In the genomic region with DNA sequence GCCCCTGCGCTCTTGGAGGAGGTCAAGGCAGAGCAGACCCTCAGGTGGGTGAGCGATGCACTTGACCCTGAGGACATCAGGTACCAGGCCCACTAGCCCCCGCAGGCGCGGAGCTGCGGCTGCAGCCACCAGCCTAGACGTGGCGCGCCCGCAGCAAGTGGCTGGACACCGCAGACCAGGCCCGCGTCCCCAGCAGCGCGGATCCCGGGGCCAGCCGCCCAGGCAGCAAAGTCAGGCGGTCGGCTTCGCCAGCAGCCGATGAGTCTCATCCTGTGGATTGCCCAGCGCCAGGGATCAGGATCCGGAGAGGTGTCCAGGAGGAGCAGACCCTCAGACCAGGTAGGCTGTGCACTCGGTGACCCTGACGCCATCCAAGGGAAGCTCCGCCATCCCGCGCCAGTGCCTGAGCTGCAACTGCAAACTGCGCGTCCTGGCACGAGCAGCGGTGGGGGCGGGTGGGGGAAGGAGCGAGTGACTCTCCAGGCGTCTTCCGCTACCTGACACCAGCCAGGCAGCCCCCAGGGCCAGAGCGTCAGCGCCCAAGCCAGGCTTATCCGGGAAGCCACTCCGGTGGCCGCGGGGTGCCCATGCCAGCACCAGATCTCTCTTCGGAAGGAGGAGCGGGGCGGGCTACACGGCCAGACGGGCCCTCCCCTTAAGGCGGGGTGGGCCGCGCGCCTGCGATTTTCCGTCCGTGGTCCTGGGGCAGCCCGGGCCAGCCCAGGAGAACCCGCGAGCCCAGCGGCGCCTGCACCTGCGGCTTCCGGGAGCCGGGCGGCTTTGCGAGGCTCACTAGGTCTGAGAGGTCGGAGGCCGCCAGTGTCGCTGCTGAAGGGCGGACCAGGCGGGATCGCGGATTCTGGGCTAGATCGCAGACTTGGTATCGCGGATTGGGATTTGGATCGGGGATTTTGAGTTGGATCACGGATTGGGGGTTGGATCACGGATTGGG, we compare ENCODE assay signal across 12 cellular contexts. TPM values are rescaled to one million over a fixed set of nuclear protein-coding genes. Genes with fewer than 3 reads are reported as not detected.
DNase-seq lines count a peak whose midpoint lies in the region; ATAC-seq and TF ChIP-seq lines count a peak whose summit lies in the region.
"Not testable (repeated sequence)": the region's sequence is repeated elsewhere in the genome, so short reads cannot be mapped to it uniquely, and the experiment has no call there.
"Had no signal": no experiment of that assay in that cellular context is flagged by ENCODE, and none has a peak within 500 bp of the region (broad histone marks: within the 10 kb centered on the region; RNA-seq: fewer than 3 reads in every experiment).

No MANE protein-coding gene starts in this region.

- CTCF ChIA-PET in CD8-positive, alpha-beta T cell (lab: Charles Lee): not testable (repeated sequence)

- H3K4me3 ChIP-seq in CD8-positive, alpha-beta T cell (ENCODE audit: low read depth, low read length): peak overlapping the region; percentile 48
- H3K4me3 ChIP-seq in choroid plexus epithelial cell (ENCODE audit: low read depth, low read length): peak overlapping the region; percentile 14

- intact Hi-C loops in CD8-positive, alpha-beta T cell (cut with DNase I, micrococcal nuclease); activated T-helper 2 cell treated with anti-CD3 and anti-CD28 coated beads, Interferon-gamma antibody, Interleukin-2, Interleukin-4, amounts not matched to agents 10 μg/mL and 5 μg/mL and 100 μg/mL, durations not matched to agents 14 hours and 24 hours and 36 hours (cut with micrococcal nuclease): not testable (repeated sequence)

- H3K27me3 Mint-ChIP-seq in CD8-positive, alpha-beta T cell (ENCODE audit: low read depth): peaks cover 11% of the 10 kb centered on the region
- peaks cover 21% of the 10 kb centered on the region for H3K27me3 Mint-ChIP-seq in activated T-helper 2 cell treated with anti-CD3 and anti-CD28 coated beads, Interferon-gamma antibody, Interleukin-2, Interleukin-4, amounts not matched to agents 10 μg/mL and 5 μg/mL and 100 μg/mL, durations not matched to agents 14 hours and 24 hours and 36 hours (ENCODE audit: low read depth)
- peaks cover 1 to 10% (median 3%) of the 10 kb centered on the region in 3 donors for H3K27me3 Mint-ChIP-seq in immature natural killer cell (ENCODE audit: low read depth in 3 of 3)

- H3K4me1 Mint-ChIP-seq in CD8-positive, alpha-beta T cell (ENCODE audit: low read depth); activated T-helper 2 cell treated with anti-CD3 and anti-CD28 coated beads, Interferon-gamma antibody, Interleukin-2, Interleukin-4, amounts not matched to agents 10 μg/mL and 5 μg/mL and 100 μg/mL, durations not matched to agents 14 hours and 24 hours and 36 hours (ENCODE audit: low read depth); immature natural killer cell; stimulated activated effector memory CD8-positive, alpha-beta T cell treated with anti-CD3 and anti-CD28 coated beads, Interleukin-12 subunit alpha, Interleukin-12 subunit beta, amount 100 ng/mL, for 72 hours: not testable (repeated sequence)

- TF ChIP-seq CTCF in CD8-positive, alpha-beta T cell (IDR thresholded peaks at IDR 0.05); choroid plexus epithelial cell (conservative IDR thresholded peaks at IDR 0.05; ENCODE audit: low read depth, low read length): not testable (repeated sequence)

- peak; percentile 15 to 81 (median 37) for DNase-seq in CD8-positive, alpha-beta T cell
- peak; percentile 71 for DNase-seq in activated CD4-positive, alpha-beta T cell treated with anti-CD3 and anti-CD28 coated beads for 48 hours
- DNase-seq in activated T-helper 2 cell treated with anti-CD3 and anti-CD28 coated beads, Interferon-gamma antibody, Interleukin-2, Interleukin-4, amounts not matched to agents 10 μg/mL and 5 μg/mL and 100 μg/mL, durations not matched to agents 14 hours and 24 hours and 36 hours (ENCODE audit: low spot score): peak; percentile 65
- DNase-seq in choroid plexus epithelial cell (ENCODE audit: low read depth): not testable (repeated sequence)
- DNase-seq in immature natural killer cell: peak; percentile 10 to 32 (median 28)
- DNase-seq in stimulated activated CD4-positive, alpha-beta T cell treated with anti-CD3 and anti-CD28 coated beads, Interleukin-12 subunit alpha, Interleukin-12 subunit beta, amount 100 ng/mL, for 24 hours (ENCODE audit: low read depth in 2 of 2): peak; percentile 11 to 44
- peak in 1 of 2 donors; percentile 18 for DNase-seq in stimulated activated effector memory CD8-positive, alpha-beta T cell treated with anti-CD3 and anti-CD28 coated beads, Interleukin-12 subunit alpha, Interleukin-12 subunit beta, amount 100 ng/mL, for 72 hours (ENCODE audit: low spot score in 2 of 2)

- H3K4me3 Mint-ChIP-seq in CD8-positive, alpha-beta T cell: peak overlapping the region; percentile 81
- H3K4me3 Mint-ChIP-seq in activated T-helper 2 cell treated with anti-CD3 and anti-CD28 coated beads, Interferon-gamma antibody, Interleukin-2, Interleukin-4, amounts not matched to agents 10 μg/mL and 5 μg/mL and 100 μg/mL, durations not matched to agents 14 hours and 24 hours and 36 hours (ENCODE audit: low read depth): peak overlapping the region; percentile 92
- H3K4me3 Mint-ChIP-seq in immature natural killer cell: peak overlapping the region in 4 of 5 donors; percentile 17 to 72 (median 48)
- H3K4me3 Mint-ChIP-seq in stimulated activated effector memory CD8-positive, alpha-beta T cell treated with anti-CD3 and anti-CD28 coated beads, Interleukin-12 subunit alpha, Interleukin-12 subunit beta, amount 100 ng/mL, for 72 hours: peak overlapping the region; percentile 64

- H3K27ac Mint-ChIP-seq in CD8-positive, alpha-beta T cell: peak overlapping the region; percentile 84
- H3K27ac Mint-ChIP-seq in activated T-helper 2 cell treated with anti-CD3 and anti-CD28 coated beads, Interferon-gamma antibody, Interleukin-2, Interleukin-4, amounts not matched to agents 10 μg/mL and 5 μg/mL and 100 μg/mL, durations not matched to agents 14 hours and 24 hours and 36 hours: peak overlapping the region; percentile 96
- not testable (repeated sequence) for H3K27ac Mint-ChIP-seq in immature natural killer cell
- H3K27ac Mint-ChIP-seq in stimulated activated effector memory CD8-positive, alpha-beta T cell treated with anti-CD3 and anti-CD28 coated beads, Interleukin-12 subunit alpha, Interleukin-12 subunit beta, amount 100 ng/mL, for 72 hours: peak overlapping the region; percentile 88

- H3K36me3 ChIP-seq in CD8-positive, alpha-beta T cell (ENCODE audit: insufficient read depth, low read length): not testable (repeated sequence)

- not testable (repeated sequence) for H3K4me1 ChIP-seq in CD8-positive, alpha-beta T cell (ENCODE audit: insufficient read depth, low read length)

- not testable (repeated sequence) for H3K9me3 ChIP-seq in CD8-positive, alpha-beta T cell (ENCODE audit: low read length)

- ATAC-seq in CD8-positive, alpha-beta T cell: peak; percentile 90
- ATAC-seq in HG03045 (IDR thresholded peaks at IDR 0.05; ENCODE audit: unreplicated experiment): peak; percentile 73
- ATAC-seq in stimulated activated effector memory CD8-positive, alpha-beta T cell treated with anti-CD3 and anti-CD28 coated beads, Interleukin-12 subunit alpha, Interleukin-12 subunit beta, amount 100 ng/mL, for 72 hours: peak; percentile 94

- not testable (repeated sequence) for H3K9me3 Mint-ChIP-seq in CD8-positive, alpha-beta T cell; activated T-helper 2 cell treated with anti-CD3 and anti-CD28 coated beads, Interferon-gamma antibody, Interleukin-2, Interleukin-4, amounts not matched to agents 10 μg/mL and 5 μg/mL and 100 μg/mL, durations not matched to agents 14 hours and 24 hours and 36 hours; immature natural killer cell; stimulated activated effector memory CD8-positive, alpha-beta T cell treated with anti-CD3 and anti-CD28 coated beads, Interleukin-12 subunit alpha, Interleukin-12 subunit beta, amount 100 ng/mL, for 72 hours

- H3K27ac ChIP-seq in CD8-positive, alpha-beta T cell (ENCODE audit: low read depth, low read length): peak overlapping the region; percentile 37

- H3K27me3 ChIP-seq in CD8-positive, alpha-beta T cell (ENCODE audit: insufficient read depth, low read length): not testable (repeated sequence)

- H3K36me3 Mint-ChIP-seq in CD8-positive, alpha-beta T cell; activated T-helper 2 cell treated with anti-CD3 and anti-CD28 coated beads, Interferon-gamma antibody, Interleukin-2, Interleukin-4, amounts not matched to agents 10 μg/mL and 5 μg/mL and 100 μg/mL, durations not matched to agents 14 hours and 24 hours and 36 hours (ENCODE audit: low read depth); immature natural killer cell; stimulated activated effector memory CD8-positive, alpha-beta T cell treated with anti-CD3 and anti-CD28 coated beads, Interleukin-12 subunit alpha, Interleukin-12 subunit beta, amount 100 ng/mL, for 72 hours: not testable (repeated sequence)

- POLR2A ChIA-PET in CD8-positive, alpha-beta T cell (lab: Charles Lee): not testable (repeated sequence)

RNA-seq across cellular contexts. Expression of gene PROP1, which starts 10.4 kb away (rescaled TPM):
- total RNA-seq in CD8-positive, alpha-beta T cell: not detected
- total RNA-seq in activated T-helper 2 cell treated with anti-CD3 and anti-CD28 coated beads, Interferon-gamma antibody, Interleukin-2, Interleukin-4, amounts not matched to agents 10 μg/mL and 5 μg/mL and 100 μg/mL, durations not matched to agents 14 hours and 24 hours and 36 hours: not detected in 2 replicates
- polyA plus RNA-seq in immature natural killer cell: not detected
- total RNA-seq: cerebellum, frontal cortex, left ventricle myocardium inferior, subcutaneous adipose tissue had no signal
